1 cellular context compared by ENCODE assay signal in the genomic region with DNA sequence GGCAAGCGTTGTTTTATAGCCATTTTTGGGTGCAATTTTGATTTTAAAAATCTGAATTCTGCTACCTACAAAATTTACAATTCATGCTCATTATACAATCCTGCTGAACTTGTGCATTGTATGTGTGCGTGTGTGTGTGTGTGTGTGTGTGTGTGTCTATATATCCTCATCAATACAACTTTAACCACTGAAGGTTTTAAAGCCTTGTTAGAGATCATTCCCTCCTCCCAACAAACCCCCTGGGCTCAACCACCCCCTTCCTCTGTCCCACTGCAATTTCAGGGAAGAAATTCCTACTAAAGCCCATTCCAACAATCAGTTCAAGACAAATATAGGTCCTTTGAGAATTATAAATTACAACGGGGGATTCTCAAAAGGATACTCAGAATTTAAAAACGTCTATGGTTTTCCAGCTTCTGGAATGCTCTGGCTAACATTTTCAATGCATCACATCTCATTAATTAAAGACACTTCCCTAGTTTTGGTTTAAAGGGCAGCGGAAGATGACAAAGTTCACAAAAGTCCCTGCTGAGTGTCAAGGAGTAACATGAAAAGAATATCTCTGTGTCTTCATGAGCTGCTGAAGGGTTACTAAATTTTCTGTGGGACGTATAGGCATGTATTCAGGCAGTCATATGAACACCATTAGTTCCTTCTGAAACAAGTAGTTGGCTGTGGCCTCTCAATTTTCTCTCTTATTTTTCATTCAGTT.
TF ChIP-seq lines count a peak whose summit lies in the region.

No MANE protein-coding gene starts in this region.

TF ChIP-seq in GM12878, 131 proteins besides CTCF, POLR2A, EP300 and RAD21 (continued from another document):
- no peak for TF ChIP-seq ATF2 (IDR thresholded peaks at IDR 0.05; ENCODE audit: low read length)
- TF ChIP-seq, protein P1, sequence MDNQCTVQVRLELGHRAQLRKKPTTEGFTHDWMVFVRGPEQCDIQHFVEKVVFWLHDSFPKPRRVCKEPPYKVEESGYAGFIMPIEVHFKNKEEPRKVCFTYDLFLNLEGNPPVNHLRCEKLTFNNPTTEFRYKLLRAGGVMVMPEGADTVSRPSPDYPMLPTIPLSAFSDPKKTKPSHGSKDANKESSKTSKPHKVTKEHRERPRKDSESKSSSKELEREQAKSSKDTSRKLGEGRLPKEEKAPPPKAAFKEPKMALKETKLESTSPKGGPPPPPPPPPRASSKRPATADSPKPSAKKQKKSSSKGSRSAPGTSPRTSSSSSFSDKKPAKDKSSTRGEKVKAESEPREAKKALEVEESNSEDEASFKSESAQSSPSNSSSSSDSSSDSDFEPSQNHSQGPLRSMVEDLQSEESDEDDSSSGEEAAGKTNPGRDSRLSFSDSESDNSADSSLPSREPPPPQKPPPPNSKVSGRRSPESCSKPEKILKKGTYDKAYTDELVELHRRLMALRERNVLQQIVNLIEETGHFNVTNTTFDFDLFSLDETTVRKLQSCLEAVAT (IDR thresholded peaks at IDR 0.05), result no peak
- no peak for TF ChIP-seq MYB (IDR thresholded peaks at IDR 0.05; ENCODE audit: borderline replicate concordance, low read depth, low read length)
- TF ChIP-seq NBN (IDR thresholded peaks at IDR 0.05), result no peak
- no peak for TF ChIP-seq POLR2AphosphoS2 (IDR thresholded peaks at IDR 0.05; ENCODE audit: low read depth, low read length)
- no peak for TF ChIP-seq KAT2A (conservative IDR thresholded peaks at IDR 0.05; ENCODE audit: control insufficient read depth, low read depth, low read length)
- TF ChIP-seq BCL3 (IDR thresholded peaks at IDR 0.05; ENCODE audit: borderline replicate concordance, insufficient read depth, low read depth, low read length, poor library complexity, severe bottlenecking), result no peak
- no peak for TF ChIP-seq MTA3 (IDR thresholded peaks at IDR 0.05; ENCODE audit: borderline replicate concordance, low read length)
